10 cellular contexts compared by ENCODE assay signal in the genomic region with DNA sequence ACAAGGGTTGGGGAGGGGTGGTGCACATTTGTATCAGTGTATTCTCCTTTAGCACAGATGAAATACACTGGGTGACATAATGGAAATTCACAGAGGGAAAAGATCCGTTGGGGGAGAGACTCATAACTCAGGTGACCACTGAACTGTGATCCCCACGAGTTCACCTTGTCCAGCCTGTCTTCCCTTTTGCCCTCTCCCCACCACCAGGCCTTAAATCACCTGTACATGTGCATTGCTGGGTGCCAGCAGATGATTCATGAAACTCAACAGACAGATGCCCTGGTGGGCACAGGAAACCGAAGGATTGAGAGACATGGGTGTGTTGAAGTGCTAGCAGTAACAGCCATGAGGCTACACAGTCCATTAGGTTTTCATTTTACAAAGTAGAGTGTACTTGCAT.
"Had no signal": no experiment of that assay in that cellular context is flagged by ENCODE, and none has a peak within 500 bp of the region (broad histone marks: within the 10 kb centered on the region; RNA-seq: fewer than 3 reads in every experiment).

No MANE protein-coding gene starts in this region.

- H2AFZ ChIP-seq: GM23248, GM23338 had no signal

- FAIRE-seq: H54 had no signal

- H3K36me3 ChIP-seq: HAP-1 had no signal

- H3K9me3 Mint-ChIP-seq: GM23338, H9, HFFc6 had no signal

- H3K4me3 ChIP-seq: GM23248, GM23338, HAP-1 had no signal

- H3K27ac ChIP-seq: GM23248 had no signal

- ATAC-seq: GM23338, HCT116 had no signal

- H3K9ac ChIP-seq: GM23248 had no signal

- H3K4me1 ChIP-seq: HAP-1 had no signal

- H3K4me2 ChIP-seq: GM23338 had no signal

- H3K9me3 ChIP-seq: HAP-1 had no signal

- H3K27ac Mint-ChIP-seq: GM23338, H9, HFFc6 had no signal

- H3K4me3 Mint-ChIP-seq: GM23338, H9, HFFc6 had no signal

- DNase-seq: GM23248, GOT3, H7, H9, HCEC 1CT, HFFc6 had no signal
